In the genomic region with DNA sequence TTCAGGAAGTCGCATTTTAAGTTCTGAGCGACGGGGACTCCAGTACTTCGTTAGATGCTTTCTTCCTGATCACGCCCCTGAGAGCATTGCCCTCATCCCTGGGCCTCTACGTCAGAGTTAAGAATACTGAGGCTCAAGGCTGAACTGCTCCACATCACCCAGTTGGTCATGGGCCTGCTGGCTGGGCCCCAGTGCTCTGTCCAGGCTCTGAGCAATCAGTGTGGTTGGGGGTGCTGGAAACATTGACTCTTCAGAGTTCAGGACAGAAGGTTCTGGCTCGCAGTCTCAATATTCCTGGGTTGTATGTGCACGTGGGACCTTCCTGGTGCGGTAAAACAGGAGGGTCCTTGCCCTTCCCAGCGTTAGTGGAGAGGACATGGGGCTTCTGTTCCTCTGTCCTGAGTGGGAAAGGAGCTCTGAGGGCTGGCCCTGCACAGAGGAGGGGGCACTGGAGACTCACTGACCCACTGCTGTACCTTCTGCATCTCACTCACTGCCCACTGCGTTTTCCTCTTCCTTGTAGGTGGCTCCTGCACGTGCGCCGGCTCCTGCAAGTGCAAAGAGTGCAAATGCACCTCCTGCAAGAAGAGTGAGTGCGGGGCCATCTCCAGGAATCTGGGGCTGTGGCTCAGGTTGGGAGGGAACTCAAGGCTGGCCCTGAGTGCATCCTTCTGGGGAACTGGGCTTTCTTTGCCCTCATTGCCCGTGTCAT, we compare ENCODE assay signal across 8 cellular contexts. TPM values are rescaled to one million over a fixed set of nuclear protein-coding genes. Genes with fewer than 3 reads are reported as not detected.
A peak's percentile ranks its signal among the peaks of the same experiment; 100 is the strongest.
DNase-seq lines count a peak whose midpoint lies in the region; ATAC-seq and TF ChIP-seq lines count a peak whose summit lies in the region.

No MANE protein-coding gene starts in this region.

- H3K4me3 Mint-ChIP-seq in nephron progenitor cell = peak overlapping the region; percentile 72

- H3K27me3 ChIP-seq in esophagus squamous epithelium = peaks cover 0 to 12% (median 0%) of the 10 kb centered on the region in 4 donors

- H3K27ac Mint-ChIP-seq in nephron progenitor cell = no peak overlapping the region

- intact Hi-C loops in esophagus squamous epithelium (cut with DNase I) = no loop called here

- ATAC-seq in GM19023 (IDR thresholded peaks at IDR 0.05; ENCODE audit: unreplicated experiment) = peak; percentile 13
- ATAC-seq in GM21367 (IDR thresholded peaks at IDR 0.05; ENCODE audit: unreplicated experiment) = no peak
- no peak for ATAC-seq in GM18907 (IDR thresholded peaks at IDR 0.05; ENCODE audit: unreplicated experiment)
- no peak for ATAC-seq in HG03342 (IDR thresholded peaks at IDR 0.05; ENCODE audit: unreplicated experiment)

- H3K36me3 ChIP-seq in esophagus squamous epithelium = no peaks in the 10 kb centered on the region

- peak; percentile 94 for DNase-seq in RKO (ENCODE audit: low spot score)
- DNase-seq in esophagus squamous epithelium (lab: John Stamatoyannopoulos, UW) = no peak
- DNase-seq in nephron progenitor cell = no peak
- no peak for DNase-seq in NCI-H748 treated with DMSO at 0.1 percent for 48 hours (lab: John Stamatoyannopoulos, UW)

- TF ChIP-seq CTCF in esophagus squamous epithelium (IDR thresholded peaks at IDR 0.05) (no peak), nephron progenitor cell (IDR thresholded peaks at IDR 0.05) (no peak)

- peaks cover 18% of the 10 kb centered on the region for H3K9me3 Mint-ChIP-seq in nephron progenitor cell

- H3K4me1 ChIP-seq in esophagus squamous epithelium = peaks cover 6 to 33% (median 9%) of the 10 kb centered on the region in 3 donors

- peaks cover 100% of the 10 kb centered on the region for H3K27me3 Mint-ChIP-seq in nephron progenitor cell (ENCODE audit: low read depth, poor library complexity)

- TF ChIP-seq POLR2A in esophagus squamous epithelium (IDR thresholded peaks at IDR 0.05) = no peak

- H3K9me3 ChIP-seq in esophagus squamous epithelium = no peaks in the 10 kb centered on the region

- peak overlapping the region; percentile 43 to 81 (median 66) for H3K4me3 ChIP-seq in esophagus squamous epithelium

- peak overlapping the region; percentile 79 to 96 (median 90) for H3K27ac ChIP-seq in esophagus squamous epithelium

- peaks cover 19% of the 10 kb centered on the region for H3K4me1 Mint-ChIP-seq in nephron progenitor cell

- no peaks in the 10 kb centered on the region for H3K36me3 Mint-ChIP-seq in nephron progenitor cell (ENCODE audit: low read depth)

- WGBS in esophagus squamous epithelium, 2 donors = 16 to 42% methylated on average over 6 to 8 of the region's 16 CpGs

RNA-seq across cellular contexts. Expression of a gene that starts 0.5 kb away (rescaled TPM):
- 100 to 1,000 TPM in 1 of 4 donors, 10 to 100 TPM in 3; 52.4 to 106 (median 88.7) TPM for total RNA-seq in esophagus squamous epithelium

RNA-seq across cellular contexts. Expression of a gene that starts 6.4 kb away (rescaled TPM):
- 1 to 10 TPM in 2 of 4 donors, under 1 TPM in 1, not detected in 1; 0.57 to 7.4 (median 4.8) TPM for total RNA-seq in esophagus squamous epithelium

RNA-seq across cellular contexts. Expression of a gene that starts 12.4 kb away (rescaled TPM):
- total RNA-seq in esophagus squamous epithelium = 10 to 100 TPM in 1 of 4 donors, 1 to 10 TPM in 2, not detected in 1; 3.3 to 34.2 (median 5.3) TPM

RNA-seq across cellular contexts. Expression of a gene that starts 17.7 kb away (rescaled TPM):
- 100 to 1,000 TPM in 2 of 4 donors, 10 to 100 TPM in 2; 76.5 to 157 (median 96.2) TPM for total RNA-seq in esophagus squamous epithelium

RNA-seq across cellular contexts. Expression of a gene that starts 25.6 kb away (rescaled TPM):
- total RNA-seq in esophagus squamous epithelium = not detected
